In the genomic region with DNA sequence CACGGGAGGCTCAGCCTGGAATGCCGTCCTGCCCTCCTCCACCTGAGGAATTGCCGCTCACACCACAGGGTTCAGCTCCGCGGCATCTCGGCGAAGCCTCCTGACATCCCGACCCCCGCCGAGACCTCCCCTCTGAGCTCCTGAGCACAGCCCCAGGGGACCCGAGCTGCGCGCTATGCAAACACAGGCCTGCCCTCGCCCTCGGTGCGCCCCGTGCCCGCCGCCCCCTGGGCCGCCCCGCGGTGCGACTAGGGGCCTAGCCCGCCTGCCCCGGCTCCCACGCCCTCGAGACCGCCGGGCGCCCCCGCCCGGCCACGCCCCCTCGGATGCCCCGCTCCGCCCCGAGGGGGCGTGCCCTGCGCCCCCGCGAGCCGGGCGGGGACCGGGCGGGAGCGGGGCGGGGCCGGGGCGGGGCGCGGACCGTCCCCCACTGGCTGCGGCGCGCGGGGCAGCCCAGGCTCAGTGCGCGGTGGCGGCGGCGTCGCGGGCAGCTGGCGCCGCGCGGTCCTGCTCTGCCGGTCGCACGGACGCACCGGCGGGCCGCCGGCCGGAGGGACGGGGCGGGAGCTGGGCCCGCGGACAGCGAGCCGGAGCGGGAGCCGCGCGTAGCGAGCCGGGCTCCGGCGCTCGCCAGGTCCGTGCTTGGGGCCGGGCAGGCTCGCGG, we compare ENCODE assay signal across 8 cellular contexts. TPM values are rescaled to one million over a fixed set of nuclear protein-coding genes. Genes with fewer than 3 reads are reported as not detected.
DNase-seq lines count a peak whose midpoint lies in the region; ATAC-seq and TF ChIP-seq lines count a peak whose summit lies in the region.

A gene (plus strand): TSS at position 462 of the 664 bp plus-strand sequence. CDS start 642 bp downstream, outside the sequence.

- H3K18ac ChIP-seq in neuronal stem cell (ENCODE audit: low read length), result peak within 1 kb of the TSS; percentile 97

- H3K79me1 ChIP-seq in neuronal stem cell (ENCODE audit: low read depth, low read length), result peaks cover 15% of the 10 kb centered on the region

- H3K23ac ChIP-seq in neuronal stem cell (ENCODE audit: low read depth, low read length, poor library complexity), result peak within 1 kb of the TSS; percentile 98

- H2BK12ac ChIP-seq in neuronal stem cell (ENCODE audit: low read length), result peak within 1 kb of the TSS; percentile 97

- peaks cover 12 to 19% of the 10 kb centered on the region in 2 donors for H3K4me1 ChIP-seq in neuronal stem cell (ENCODE audit: control insufficient read depth in 2 of 2, insufficient read depth in 1 of 2, low read depth in 1 of 2, low read length in 2 of 2)

- TF ChIP-seq POLR2A in NB4 (IDR thresholded peaks at IDR 0.05; ENCODE audit: extremely low read depth, insufficient read length), result peak; percentile 18

- H2BK15ac ChIP-seq in neuronal stem cell (ENCODE audit: low read length), result peak within 1 kb of the TSS; percentile 98

- H3K4ac ChIP-seq in neuronal stem cell (ENCODE audit: low read length), result peak within 1 kb of the TSS; percentile 76

- H2AFZ ChIP-seq in neuronal stem cell (ENCODE audit: low read length), result peak within 1 kb of the TSS; percentile 74

- peaks cover 11 to 47% (median 41%) of the 10 kb centered on the region in 3 experiments for H3K27me3 ChIP-seq in neuronal stem cell (ENCODE audit: control insufficient read depth in 3 of 3, insufficient read depth in 3 of 3, low read depth in 1 of 3, low read length in 3 of 3)

- H2AK5ac ChIP-seq in neuronal stem cell (ENCODE audit: low read depth, low read length), result peak within 1 kb of the TSS; percentile 90

- H3K14ac ChIP-seq in neuronal stem cell (ENCODE audit: low read length), result peak within 1 kb of the TSS; percentile 99

- DNase-seq in AG08395 (ENCODE audit: low spot score) (peak; percentile 83), GM19238 (ENCODE audit: insufficient read length, low spot score) (peak; percentile 90), NB4 (ENCODE audit: low read depth) (peak; percentile 51), activated T-cell treated with anti-CD3 and anti-CD28 coated beads for 4 hours (peak; percentile 18), fibroblast of villous mesenchyme (ENCODE audit: low read depth) (peak; percentile 6), neuronal stem cell (ENCODE audit: low spot score) (peak; percentile 58), KG1 (lab: John Stamatoyannopoulos, UW) (no peak)

- H3K36me3 ChIP-seq in neuronal stem cell (replicated peaks in 1 of 2; ENCODE audit: control insufficient read depth in 2 of 2, insufficient read depth in 2 of 2, low read length in 2 of 2), result no peaks in the 10 kb centered on the region

- H3K9ac ChIP-seq in neuronal stem cell (ENCODE audit: low read depth, low read length, poor library complexity), result peak within 1 kb of the TSS; percentile 90

- H4K8ac ChIP-seq in neuronal stem cell (ENCODE audit: low read depth, low read length), result peak within 1 kb of the TSS; percentile 43

- H3K27ac ChIP-seq in neuronal stem cell (replicated peaks; ENCODE audit: low read length), result no peak within 1 kb of the TSS

- ATAC-seq in HG03095 (IDR thresholded peaks at IDR 0.05; ENCODE audit: unreplicated experiment), result no peak

- peak within 1 kb of the TSS; percentile 94 for H3K4me2 ChIP-seq in neuronal stem cell (ENCODE audit: insufficient read depth, low read length, poor library complexity, severe bottlenecking)

- H2BK120ac ChIP-seq in neuronal stem cell (ENCODE audit: low read depth, low read length), result peak within 1 kb of the TSS; percentile 81

- peak within 1 kb of the TSS; percentile 4 for H2BK5ac ChIP-seq in neuronal stem cell (ENCODE audit: low read length)

- no peak within 1 kb of the TSS for H4K91ac ChIP-seq in neuronal stem cell (ENCODE audit: low read depth, low read length, poor library complexity)

- TF ChIP-seq CTCF in NB4 (IDR thresholded peaks at IDR 0.05; ENCODE audit: low read depth, low read length) (no peak), fibroblast of villous mesenchyme (IDR thresholded peaks at IDR 0.05; ENCODE audit: insufficient read depth, low read depth, low read length) (no peak)

- no peak within 1 kb of the TSS for H3K4me3 ChIP-seq in NB4 (ENCODE audit: low read depth, low read length)
- H3K4me3 ChIP-seq in fibroblast of villous mesenchyme (ENCODE audit: low read depth, low read length), result peak within 1 kb of the TSS; percentile 41
- peak within 1 kb of the TSS; percentile 64 to 88 for H3K4me3 ChIP-seq in neuronal stem cell (ENCODE audit: low read length in 2 of 2)

- H3K9me3 ChIP-seq in neuronal stem cell (replicated peaks in 1 of 2; ENCODE audit: control insufficient read depth in 2 of 2, insufficient read depth in 1 of 2, low read depth in 1 of 2, low read length in 2 of 2), result peaks cover 0 to 3% of the 10 kb centered on the region in 2 donors

- WGBS in neuronal stem cell (ENCODE audit: extremely low coverage in 2 of 2, insufficient read length in 2 of 2, insufficient replicate concordance in 1 of 2), 2 donors, result no CpG with 5 or more reads among the region's 95 CpGs

RNA-seq across cellular contexts. Expression of the gene that starts here (rescaled TPM):
- 0.32 and 0.86 TPM in 2 replicates for total RNA-seq in fibroblast of villous mesenchyme
- polyA plus RNA-seq in neuronal stem cell (2013, experiment 1 of 2), result 7.2 TPM
- polyA plus RNA-seq in neuronal stem cell (2013, experiment 2 of 2), result 7.6 TPM

Comparison
In these comparisons a context has a peak if more than half of its experiments do, and no peak if none do; other contexts are left out.
1. Peak in DNase-seq and H3K4me3 ChIP-seq in fibroblast of villous mesenchyme; RNA of the gene not detected or under 1 TPM.